8 cellular contexts compared by ENCODE assay signal in the genomic region with DNA sequence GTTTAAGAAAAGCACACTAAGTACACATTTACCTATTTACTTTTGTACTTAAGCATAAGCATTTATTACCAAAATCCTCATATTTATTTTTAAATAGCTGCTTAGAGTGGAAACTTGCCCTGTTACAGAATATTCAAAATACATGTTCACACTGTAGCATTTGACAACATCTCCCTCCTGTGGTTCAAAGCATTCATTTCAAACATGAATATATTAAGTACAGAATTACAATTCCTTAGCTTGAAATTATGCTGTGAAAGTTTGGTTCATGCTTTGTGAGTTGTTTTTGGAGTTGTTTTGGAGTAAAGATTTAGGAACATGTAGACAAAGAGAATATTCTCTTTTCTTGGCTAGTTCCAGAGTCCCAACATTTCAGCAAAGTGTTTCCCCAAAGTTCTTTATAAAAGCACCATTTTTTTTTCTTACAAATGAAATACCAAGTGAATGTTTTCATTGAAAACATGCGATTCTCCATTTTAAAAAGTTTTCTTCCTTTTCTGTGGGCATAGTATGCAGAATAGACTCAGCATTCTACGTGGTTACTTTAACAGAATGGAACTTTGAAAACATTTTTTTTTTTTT. TPM values are rescaled to one million over a fixed set of nuclear protein-coding genes. Genes with fewer than 3 reads are reported as not detected.
DNase-seq lines count a peak whose midpoint lies in the region; ATAC-seq and TF ChIP-seq lines count a peak whose summit lies in the region.

No MANE protein-coding gene starts in this region.

- H3K27me3 Mint-ChIP-seq in T-helper 17 cell = no peaks in the 10 kb centered on the region

- H3K27me3 ChIP-seq in gastroesophageal sphincter (no peaks in the 10 kb centered on the region), stomach (no peaks in the 10 kb centered on the region)

- TF ChIP-seq CTCF in AG09319 (IDR thresholded peaks at IDR 0.05; ENCODE audit: low read depth, low read length) (peak; percentile 55), GM13976 (IDR thresholded peaks at IDR 0.05; ENCODE audit: borderline replicate concordance, control extremely low read depth, extremely low read depth, insufficient read depth, missing control alignments) (peak; percentile 36), gastroesophageal sphincter (IDR thresholded peaks at IDR 0.05) (peak; percentile 44 to 80 (median 64)), stomach (IDR thresholded peaks at IDR 0.05) (peak in 4 of 7 experiments; percentile 33 to 69 (median 60))

- H3K4me1 Mint-ChIP-seq in T-helper 17 cell = peaks cover 5% of the 10 kb centered on the region

- intact Hi-C loops in stomach (cut with DNase I; ENCODE audit: low total_unique reads) = loop anchor here (10.0 kb wide), 1 partner anchor 105 kb away; no protein-coding TSS in a partner anchor

- ATAC-seq in T-helper 17 cell = peak; percentile 73
- no peak for ATAC-seq in gastroesophageal sphincter
- no peak for ATAC-seq in GM18505 (IDR thresholded peaks at IDR 0.05; ENCODE audit: unreplicated experiment)

- H3K4me1 ChIP-seq in gastroesophageal sphincter (no peaks in the 10 kb centered on the region), stomach (peaks cover 11 to 64% (median 34%) of the 10 kb centered on the region in 4 donors)

- in situ Hi-C loops in GM13976 (cut with MboI; ENCODE audit: low sequenced_read_pairs, unreplicated experiment) = no loop called here

- peak; percentile 41 for DNase-seq in AG09319 (ENCODE audit: extremely low read depth, low read depth)
- DNase-seq in GM13976 (ENCODE audit: low spot score) = peak; percentile 32
- DNase-seq in T-helper 17 cell = no peak
- DNase-seq in stomach = no peak
- DNase-seq in NCI-H524 treated with DMSO at 0.1 percent for 48 hours (lab: John Stamatoyannopoulos, UW) = no peak
- DNase-seq in stimulated activated CD4-positive, alpha-beta T cell treated with anti-CD3 and anti-CD28 coated beads, Interleukin-15, amount 100 ng/mL, for 24 hours = no peak

- peak overlapping the region; percentile 24 for H3K27ac Mint-ChIP-seq in T-helper 17 cell

- H3K27ac ChIP-seq in gastroesophageal sphincter (no peak overlapping the region), stomach (peak overlapping the region in 4 of 5 donors; percentile 95 to 100 (median 97))

- TF ChIP-seq EP300 in gastroesophageal sphincter (IDR thresholded peaks at IDR 0.05) (no peak), stomach (IDR thresholded peaks at IDR 0.05) (no peak)

- H3K36me3 ChIP-seq in gastroesophageal sphincter (peaks cover 0 to 42% of the 10 kb centered on the region in 2 donors), stomach (peaks cover 5 to 37% (median 33%) of the 10 kb centered on the region in 4 donors)

- WGBS in gastroesophageal sphincter (ENCODE audit: low coverage in 1 of 2), 2 donors = 74 to 89% methylated on average over 2 of the region's 2 CpGs
- WGBS in stomach, 5 donors = 69 to 82% (median 76%) methylated on average over 2 of the region's 2 CpGs

- H3K9me3 ChIP-seq in T-helper 17 cell (ENCODE audit: control insufficient read depth, low read length, poor library complexity, severe bottlenecking) (no peaks in the 10 kb centered on the region), gastroesophageal sphincter (no peaks in the 10 kb centered on the region), stomach (no peaks in the 10 kb centered on the region)

- no peaks in the 10 kb centered on the region for H3K36me3 Mint-ChIP-seq in T-helper 17 cell (ENCODE audit: low read depth)

- H3K4me3 ChIP-seq in gastroesophageal sphincter = no peak overlapping the region
- H3K4me3 ChIP-seq in stomach = no peak overlapping the region

- TF ChIP-seq POLR2A in gastroesophageal sphincter (IDR thresholded peaks at IDR 0.05) (no peak), stomach (IDR thresholded peaks at IDR 0.05) (no peak), GM18505 (IDR thresholded peaks at IDR 0.05; ENCODE audit: borderline replicate concordance, extremely low read depth, insufficient read depth, insufficient read length) (no peak)

- H3K4me3 Mint-ChIP-seq in T-helper 17 cell = no peak overlapping the region

RNA-seq across cellular contexts. Expression of a gene that starts 33.2 kb away (rescaled TPM):
- 1 to 10 TPM; 6.3 to 8.6 TPM for total RNA-seq in T-helper 17 cell
- total RNA-seq in gastroesophageal sphincter = 10 to 100 TPM in 2 of 4 donors, 1 to 10 TPM in 2; 3.6 to 17.1 (median 10.0) TPM
- 10 to 100 TPM in 4 of 5 donors, not detected in 1; 10.1 to 28.6 (median 15.1) TPM for total RNA-seq in stomach
- 10 to 100 TPM in 1 of 3 donors, 1 to 10 TPM in 2; 5.9 to 15.3 (median 7.5) TPM for polyA plus RNA-seq in stomach

RNA-seq across cellular contexts. Expression of a gene that starts 33.4 kb away (rescaled TPM):
- 100 to 1,000 TPM in 1 of 2 donors, 10 to 100 TPM in 1; 86.6 to 105 TPM for total RNA-seq in T-helper 17 cell
- total RNA-seq in gastroesophageal sphincter = 10 to 100 TPM; 19.2 to 36.3 (median 27.6) TPM
- total RNA-seq in stomach = 100 to 1,000 TPM in 1 of 5 donors, 10 to 100 TPM in 4; 26.3 to 129 (median 62.6) TPM
- 10 to 100 TPM in 1 of 3 donors, 1 to 10 TPM in 2; 9.4 to 14.8 (median 9.7) TPM for polyA plus RNA-seq in stomach

Comparison
In these comparisons a context has a peak if more than half of its experiments do, and no peak if none do; other contexts are left out.
1. DNase-seq: peak in AG09319 (single experiment) and GM13976 (single experiment); none in T-helper 17 cell (0 of 3), stomach (single experiment), NCI-H524 treated with DMSO at 0.1 percent for 48 hours (single experiment) and stimulated activated CD4-positive, alpha-beta T cell treated with anti-CD3 and anti-CD28 coated beads, Interleukin-15, amount 100 ng/mL, for 24 hours (single experiment).
2. H3K27ac ChIP-seq: peak in stomach (4 of 5); none in gastroesophageal sphincter (0 of 4).
3. Peak in every context shown above with its lines, with median percentiles within 50 percentile points of each other: CTCF ChIP-seq.